ENCODE assay signal across 38 cellular contexts in genomic region chr13:108433976-108434375, GRCh38.
"Had no signal": no experiment of that assay in that cellular context is flagged by ENCODE, and none has a peak within 500 bp of the region (broad histone marks: within the 10 kb centered on the region; RNA-seq: fewer than 3 reads in every experiment).

No MANE protein-coding gene starts in this region.

- ATAC-seq: activated CD8-positive, alpha-beta memory T cell treated with anti-CD3 and anti-CD28 coated beads, Interleukin-2, amount 10 ng/mL, durations not matched to agents 7 days and 5 days; activated CD8-positive, alpha-beta T cell treated with anti-CD3 and anti-CD28 coated beads, Interleukin-2, amount 10 ng/mL, durations not matched to agents 7 days and 5 days; body of pancreas had no signal

- H3K4me3 Mint-ChIP-seq: activated B cell treated with CpG ODN at 0.5 μM for 24 hours; activated CD4-positive, alpha-beta memory T cell treated with anti-CD3 and anti-CD28 coated beads, Interleukin-2, amount 10 ng/mL, durations not matched to agents 7 days and 5 days; activated CD4-positive, alpha-beta T cell treated with anti-CD3 and anti-CD28 coated beads, Interleukin-2, amount 10 ng/mL, durations not matched to agents 24 days and 14 days; activated CD8-positive, alpha-beta memory T cell treated with anti-CD3 and anti-CD28 coated beads, Interleukin-2, amount 10 ng/mL, durations not matched to agents 7 days and 5 days; activated CD8-positive, alpha-beta T cell treated with anti-CD3 and anti-CD28 coated beads, Interleukin-2, amount 10 ng/mL, durations not matched to agents 7 days and 5 days; activated naive CD8-positive, alpha-beta T cell treated with anti-CD3 and anti-CD28 coated beads for 36 hours; activated T-cell treated with anti-CD3 and anti-CD28 coated beads, Interleukin-2, amount 50 U/mL, for 24 hours; central memory CD8-positive, alpha-beta T cell; T-helper 1 cell treated with Interleukin-12 subunit alpha and Interleukin-12 subunit beta and Interleukin-4 antibody, amounts not matched to agents 30 μg/mL and 1 μg/mL, for 36 hours; T-helper 2 cell treated with Interferon-gamma antibody and Interleukin-4, amounts not matched to agents 5 μg/mL and 100 μg/mL, for 36 hours had no signal

- FAIRE-seq: astrocyte, TTC549 had no signal

- DNase-seq: activated B cell treated with CpG ODN at 0.5 μM for 24 hours; activated CD4-positive, alpha-beta memory T cell treated with anti-CD3 and anti-CD28 coated beads, Interleukin-2, amount 10 ng/mL, durations not matched to agents 7 days and 5 days; activated CD4-positive, alpha-beta T cell treated with anti-CD3 and anti-CD28 coated beads for 4 hours; activated CD4-positive, alpha-beta T cell treated with anti-CD3 and anti-CD28 coated beads, Interleukin-2, amount 10 ng/mL, durations not matched to agents 24 days and 14 days; activated CD4-positive, alpha-beta T cell treated with anti-CD3 and anti-CD28 coated beads, Interleukin-2, amount 50 U/mL, for 1 hour; activated CD4-positive, alpha-beta T cell treated with anti-CD3 and anti-CD28 coated beads, Interleukin-2, amount 50 U/mL, for 4 hours; activated CD4-positive, CD25-positive, alpha-beta regulatory T cell treated with anti-CD3 and anti-CD28 coated beads, Interleukin-2, amount 50 U/mL, for 72 hours; activated CD8-positive, alpha-beta memory T cell treated with anti-CD3 and anti-CD28 coated beads for 24 hours; activated CD8-positive, alpha-beta memory T cell treated with anti-CD3 and anti-CD28 coated beads, Interleukin-2, amount 10 ng/mL, durations not matched to agents 7 days and 5 days; activated CD8-positive, alpha-beta memory T cell treated with anti-CD3 and anti-CD28 coated beads, Interleukin-2, amount 50 U/mL, for 48 hours; activated CD8-positive, alpha-beta T cell treated with anti-CD3 and anti-CD28 coated beads, Interleukin-2, amount 10 ng/mL, durations not matched to agents 7 days and 5 days; activated effector memory CD4-positive, alpha-beta T cell treated with Interleukin-2 at 50 U/mL for 16 hours; activated gamma-delta T cell; activated naive CD4-positive, alpha-beta T cell treated with anti-CD3 and anti-CD28 coated beads, Interleukin-2, amount 50 U/mL, for 16 hours; activated naive CD4-positive, alpha-beta T cell treated with Interleukin-2 at 50 U/mL for 16 hours; activated naive CD8-positive, alpha-beta T cell treated with anti-CD3 and anti-CD28 coated beads for 36 hours; activated T-cell treated with anti-CD3 and anti-CD28 coated beads, Interleukin-2, amount 50 U/mL, for 24 hours; activated T-cell treated with anti-CD3 and anti-CD28 coated beads, Interleukin-2, amount 50 U/mL, for 48 hours; adrenal gland; amniotic stem cell; aorta; body of pancreas; brain microvascular endothelial cell; caudate nucleus; cerebellar nuclear complex; T-helper 1 cell; T-helper 2 cell; T-helper 9 cell had no signal

- H3K4me1 ChIP-seq: adrenal gland, body of pancreas, breast epithelium had no signal

- H3K4me1 Mint-ChIP-seq: activated B cell treated with CpG ODN at 0.5 μM for 24 hours; activated CD4-positive, alpha-beta memory T cell treated with anti-CD3 and anti-CD28 coated beads, Interleukin-2, amount 10 ng/mL, durations not matched to agents 7 days and 5 days; activated CD4-positive, alpha-beta T cell treated with anti-CD3 and anti-CD28 coated beads, Interleukin-2, amount 10 ng/mL, durations not matched to agents 24 days and 14 days; activated CD8-positive, alpha-beta memory T cell treated with anti-CD3 and anti-CD28 coated beads, Interleukin-2, amount 10 ng/mL, durations not matched to agents 7 days and 5 days; activated naive CD8-positive, alpha-beta T cell treated with anti-CD3 and anti-CD28 coated beads for 36 hours; central memory CD8-positive, alpha-beta T cell had no signal

- H3K4me3 ChIP-seq: adrenal gland, body of pancreas, breast epithelium, cardiac muscle cell had no signal

- H3K27me3 ChIP-seq: adrenal gland, body of pancreas, brain microvascular endothelial cell, breast epithelium, cardiac muscle cell had no signal

- H3K36me3 Mint-ChIP-seq: activated CD8-positive, alpha-beta memory T cell treated with anti-CD3 and anti-CD28 coated beads, Interleukin-2, amount 10 ng/mL, durations not matched to agents 7 days and 5 days; activated naive CD4-positive, alpha-beta T cell treated with anti-CD3 and anti-CD28 coated beads, Interleukin-2, amount 50 U/mL, for 72 hours; activated naive CD8-positive, alpha-beta T cell treated with anti-CD3 and anti-CD28 coated beads for 36 hours had no signal

- H3K27me3 Mint-ChIP-seq: activated B cell treated with CpG ODN at 0.5 μM for 24 hours; activated CD4-positive, alpha-beta memory T cell treated with anti-CD3 and anti-CD28 coated beads, Interleukin-2, amount 10 ng/mL, durations not matched to agents 7 days and 5 days; activated CD4-positive, alpha-beta T cell treated with anti-CD3 and anti-CD28 coated beads, Interleukin-2, amount 10 ng/mL, durations not matched to agents 24 days and 14 days; activated CD8-positive, alpha-beta memory T cell treated with anti-CD3 and anti-CD28 coated beads, Interleukin-2, amount 10 ng/mL, durations not matched to agents 7 days and 5 days; central memory CD8-positive, alpha-beta T cell had no signal

- H3K9me3 Mint-ChIP-seq: activated CD4-positive, alpha-beta memory T cell treated with anti-CD3 and anti-CD28 coated beads, Interleukin-2, amount 10 ng/mL, durations not matched to agents 7 days and 5 days; activated CD4-positive, alpha-beta T cell treated with anti-CD3 and anti-CD28 coated beads, Interleukin-2, amount 10 ng/mL, durations not matched to agents 24 days and 14 days; activated naive CD8-positive, alpha-beta T cell treated with anti-CD3 and anti-CD28 coated beads for 36 hours; activated T-cell treated with anti-CD3 and anti-CD28 coated beads, Interleukin-2, amount 50 U/mL, for 24 hours; activated T-helper 2 cell treated with anti-CD3 and anti-CD28 coated beads, Interferon-gamma antibody, Interleukin-2, Interleukin-4, amounts not matched to agents 10 μg/mL and 5 μg/mL and 100 μg/mL, durations not matched to agents 14 hours and 24 hours and 36 hours; T-helper 2 cell treated with Interferon-gamma antibody and Interleukin-4, amounts not matched to agents 5 μg/mL and 100 μg/mL, for 36 hours had no signal

- H3K27ac Mint-ChIP-seq: activated B cell treated with CpG ODN at 0.5 μM for 24 hours; activated CD4-positive, alpha-beta memory T cell treated with anti-CD3 and anti-CD28 coated beads, Interleukin-2, amount 10 ng/mL, durations not matched to agents 7 days and 5 days; activated CD4-positive, alpha-beta T cell treated with anti-CD3 and anti-CD28 coated beads, Interleukin-2, amount 10 ng/mL, durations not matched to agents 24 days and 14 days; activated CD8-positive, alpha-beta memory T cell treated with anti-CD3 and anti-CD28 coated beads, Interleukin-2, amount 10 ng/mL, durations not matched to agents 7 days and 5 days; activated CD8-positive, alpha-beta T cell treated with anti-CD3 and anti-CD28 coated beads, Interleukin-2, amount 10 ng/mL, durations not matched to agents 7 days and 5 days; activated naive CD4-positive, alpha-beta T cell treated with anti-CD3 and anti-CD28 coated beads, Interleukin-2, amount 50 U/mL, for 72 hours; activated naive CD8-positive, alpha-beta T cell treated with anti-CD3 and anti-CD28 coated beads for 36 hours; activated T-cell treated with anti-CD3 and anti-CD28 coated beads, Interleukin-2, amount 50 U/mL, for 24 hours; activated T-helper 2 cell treated with anti-CD3 and anti-CD28 coated beads, Interferon-gamma antibody, Interleukin-2, Interleukin-4, amounts not matched to agents 10 μg/mL and 5 μg/mL and 100 μg/mL, durations not matched to agents 14 hours and 24 hours and 36 hours; T-helper 1 cell treated with Interleukin-12 subunit alpha and Interleukin-12 subunit beta and Interleukin-4 antibody, amounts not matched to agents 30 μg/mL and 1 μg/mL, for 36 hours; T-helper 2 cell treated with Interferon-gamma antibody and Interleukin-4, amounts not matched to agents 5 μg/mL and 100 μg/mL, for 36 hours had no signal

- H3K9me3 ChIP-seq: adrenal gland, body of pancreas, breast epithelium had no signal

- H3K27ac ChIP-seq: adrenal gland, body of pancreas, brain microvascular endothelial cell, breast epithelium, cardiac muscle cell, VCaP had no signal

- H3K36me3 ChIP-seq: adrenal gland, brain microvascular endothelial cell, breast epithelium, cardiac muscle cell had no signal
